In genomic region chr3:126977821-126978220, GRCh38 we compare ENCODE assay signal across 25 cellular contexts.
"Had no signal": no experiment of that assay in that cellular context is flagged by ENCODE, and none has a peak within 500 bp of the region (broad histone marks: within the 10 kb centered on the region; RNA-seq: fewer than 3 reads in every experiment).

No MANE protein-coding gene starts in this region.

- H3K27ac ChIP-seq: dorsolateral prefrontal cortex, gastrocnemius medialis, ovary, right lobe of liver, thoracic aorta, tibial nerve, upper lobe of left lung, uterus had no signal

- H3K4me3 Mint-ChIP-seq: mesothelial cell of epicardium; natural killer cell treated with Interleukin-12 subunit alpha and Interleukin-12 subunit beta and Interleukin-15 and Interleukin-18, amount 100 ng/mL, for 72 hours; stimulated activated naive B cell treated with anti-CD40 and anti-IgM and Interleukin-4, amounts not matched to agents 10 μg/mL and 1 μg/mL and 100 μg/mL, for 72 hours; stimulated activated naive CD8-positive, alpha-beta T cell treated with anti-CD3 and anti-CD28 coated beads, Interleukin-15, Interleukin-2, amounts not matched to agents 100 ng/mL and 50 ng/mL, for 24 hours had no signal

- H3K4me3 ChIP-seq: dorsolateral prefrontal cortex, gastrocnemius medialis, mucosa of descending colon, ovary, right lobe of liver, thoracic aorta, tibial nerve, upper lobe of left lung, uterus had no signal

- FAIRE-seq: keratinocyte, small intestine had no signal

- H3K9me3 ChIP-seq: ovary, right lobe of liver had no signal

- H3K27ac Mint-ChIP-seq: mesothelial cell of epicardium; naive B cell; natural killer cell treated with Interleukin-12 subunit alpha and Interleukin-12 subunit beta and Interleukin-15 and Interleukin-18, amount 100 ng/mL, for 72 hours; stimulated activated naive B cell treated with anti-CD40 and anti-IgM and Interleukin-4, amounts not matched to agents 10 μg/mL and 1 μg/mL and 100 μg/mL, for 72 hours; stimulated activated naive CD8-positive, alpha-beta T cell treated with anti-CD3 and anti-CD28 coated beads, Interleukin-15, Interleukin-2, amounts not matched to agents 100 ng/mL and 50 ng/mL, for 24 hours had no signal

- H3K4me1 ChIP-seq: right lobe of liver, uterus had no signal

- DNase-seq: cortex of kidney; dorsolateral prefrontal cortex; effector CD4-positive, alpha-beta T cell; foreskin fibroblast; gastrocnemius medialis; head of caudate nucleus; mesenchymal stem cell; mucosa of descending colon; naive B cell; occipital lobe; ovary; retina; right lobe of liver; small intestine; stimulated activated CD4-positive, alpha-beta T cell treated with anti-CD3 and anti-CD28 coated beads, Interleukin-15, amount 100 ng/mL, for 24 hours; stimulated activated CD4-positive, alpha-beta T cell treated with anti-CD3 and anti-CD28 coated beads, Interleukin-2, amount 100 ng/mL, for 48 hours; stimulated activated naive B cell treated with anti-CD40 and anti-IgM and Interleukin-4, amounts not matched to agents 10 μg/mL and 1 μg/mL and 100 μg/mL, for 72 hours; uterus had no signal

- H3K36me3 ChIP-seq: gastrocnemius medialis, ovary, right lobe of liver, thoracic aorta, tibial nerve, upper lobe of left lung, uterus had no signal
